ENCODE assay signal across 1 cellular context in the genomic region with DNA sequence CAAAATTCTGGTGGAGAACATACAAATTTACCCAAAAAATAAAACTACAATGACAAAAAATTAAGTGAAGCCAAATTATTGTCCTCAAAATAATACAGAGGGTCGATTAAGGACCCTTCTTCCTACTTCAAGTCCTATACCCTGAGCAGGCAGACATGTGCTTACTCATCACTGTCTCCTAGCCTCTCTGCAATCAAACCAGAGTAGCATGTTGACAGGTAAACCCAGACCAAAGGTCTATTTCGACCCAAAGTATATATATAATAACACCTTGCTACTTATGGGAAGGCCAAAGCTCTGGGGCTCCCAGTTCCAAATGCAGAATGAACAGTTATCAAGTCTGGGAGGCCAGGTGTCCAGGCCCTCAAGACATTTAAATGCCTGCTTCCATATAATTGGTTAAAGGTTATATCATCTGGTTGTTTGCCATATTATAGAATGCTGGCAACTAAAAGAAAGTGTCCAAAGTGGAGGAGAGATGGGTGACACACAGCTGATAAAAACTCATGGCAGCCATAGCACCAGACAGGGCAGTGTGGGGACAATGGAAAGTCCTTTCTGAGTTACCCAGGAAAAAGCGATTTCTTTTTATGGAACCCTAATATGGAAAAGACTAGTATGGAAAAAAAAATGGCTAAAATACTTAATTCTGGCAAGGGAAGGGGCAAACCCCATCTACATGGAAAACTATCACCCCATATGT.
TF ChIP-seq lines count a peak whose summit lies in the region.

No MANE protein-coding gene starts in this region.

TF ChIP-seq in HepG2, 621 proteins besides CTCF, POLR2A, EP300 and RAD21:
- TF ChIP-seq JARID2 (CRISPR knock-in tag; IDR thresholded peaks at IDR 0.05; ENCODE audit: insufficient replicate concordance) (no peak), HNF4A (CRISPR knock-in tag; IDR thresholded peaks at IDR 0.05) (peak; percentile 37), FOXA3 (CRISPR knock-in tag; IDR thresholded peaks at IDR 0.05) (0 out of 2 replicates have a peak, but pooled peaks have one; percentile 20), NFIC (IDR thresholded peaks at IDR 0.05; ENCODE audit: low read length) (no peak), ZNF878 (CRISPR knock-in tag; IDR thresholded peaks at IDR 0.05) (no peak), NCOA2 (CRISPR knock-in tag; IDR thresholded peaks at IDR 0.05) (no peak), YEATS2 (CRISPR knock-in tag; IDR thresholded peaks at IDR 0.05; ENCODE audit: borderline replicate concordance) (no peak), SSRP1 (CRISPR knock-in tag; IDR thresholded peaks at IDR 0.05) (no peak), SIN3B (IDR thresholded peaks at IDR 0.05; ENCODE audit: low read length) (no peak), SAP130 (CRISPR knock-in tag; IDR thresholded peaks at IDR 0.05; ENCODE audit: low read depth) (peak; percentile 26; the same call in 1 of the 2 replicates), FOSL2 (CRISPR knock-in tag; IDR thresholded peaks at IDR 0.05) (peak; percentile 19; the same call in 1 of the 2 replicates), SALL1 (CRISPR knock-in tag; IDR thresholded peaks at IDR 0.05) (no peak), HNRNPUL1 (IDR thresholded peaks at IDR 0.05; ENCODE audit: low read depth, low read length) (no peak), ZNF672 (CRISPR knock-in tag; IDR thresholded peaks at IDR 0.05) (no peak), ATM (IDR thresholded peaks at IDR 0.05; ENCODE audit: borderline replicate concordance) (no peak), HES4 (CRISPR knock-in tag; IDR thresholded peaks at IDR 0.05; ENCODE audit: borderline replicate concordance) (no peak), MAFK (conservative IDR thresholded peaks at IDR 0.05 in 1 of 2, IDR thresholded peaks at IDR 0.05 in 1 of 2; ENCODE audit: low read length in 2 of 2) (peak in 1 of 2 experiments; percentile 41; a peak in 3 of 4 replicates), HNF1A (IDR thresholded peaks at IDR 0.05; ENCODE audit: low read depth) (no peak), HNF1A (CRISPR knock-in tag; IDR thresholded peaks at IDR 0.05; ENCODE audit: borderline replicate concordance) (no peak), MAFF (IDR thresholded peaks at IDR 0.05; ENCODE audit: low read depth, low read length) (0 out of 2 replicates have a peak, but pooled peaks have one; percentile 31)
- TF ChIP-seq, protein P1, sequence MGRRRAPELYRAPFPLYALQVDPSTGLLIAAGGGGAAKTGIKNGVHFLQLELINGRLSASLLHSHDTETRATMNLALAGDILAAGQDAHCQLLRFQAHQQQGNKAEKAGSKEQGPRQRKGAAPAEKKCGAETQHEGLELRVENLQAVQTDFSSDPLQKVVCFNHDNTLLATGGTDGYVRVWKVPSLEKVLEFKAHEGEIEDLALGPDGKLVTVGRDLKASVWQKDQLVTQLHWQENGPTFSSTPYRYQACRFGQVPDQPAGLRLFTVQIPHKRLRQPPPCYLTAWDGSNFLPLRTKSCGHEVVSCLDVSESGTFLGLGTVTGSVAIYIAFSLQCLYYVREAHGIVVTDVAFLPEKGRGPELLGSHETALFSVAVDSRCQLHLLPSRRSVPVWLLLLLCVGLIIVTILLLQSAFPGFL (CRISPR knock-in tag; IDR thresholded peaks at IDR 0.05) = no peak
- TF ChIP-seq, protein P2, sequence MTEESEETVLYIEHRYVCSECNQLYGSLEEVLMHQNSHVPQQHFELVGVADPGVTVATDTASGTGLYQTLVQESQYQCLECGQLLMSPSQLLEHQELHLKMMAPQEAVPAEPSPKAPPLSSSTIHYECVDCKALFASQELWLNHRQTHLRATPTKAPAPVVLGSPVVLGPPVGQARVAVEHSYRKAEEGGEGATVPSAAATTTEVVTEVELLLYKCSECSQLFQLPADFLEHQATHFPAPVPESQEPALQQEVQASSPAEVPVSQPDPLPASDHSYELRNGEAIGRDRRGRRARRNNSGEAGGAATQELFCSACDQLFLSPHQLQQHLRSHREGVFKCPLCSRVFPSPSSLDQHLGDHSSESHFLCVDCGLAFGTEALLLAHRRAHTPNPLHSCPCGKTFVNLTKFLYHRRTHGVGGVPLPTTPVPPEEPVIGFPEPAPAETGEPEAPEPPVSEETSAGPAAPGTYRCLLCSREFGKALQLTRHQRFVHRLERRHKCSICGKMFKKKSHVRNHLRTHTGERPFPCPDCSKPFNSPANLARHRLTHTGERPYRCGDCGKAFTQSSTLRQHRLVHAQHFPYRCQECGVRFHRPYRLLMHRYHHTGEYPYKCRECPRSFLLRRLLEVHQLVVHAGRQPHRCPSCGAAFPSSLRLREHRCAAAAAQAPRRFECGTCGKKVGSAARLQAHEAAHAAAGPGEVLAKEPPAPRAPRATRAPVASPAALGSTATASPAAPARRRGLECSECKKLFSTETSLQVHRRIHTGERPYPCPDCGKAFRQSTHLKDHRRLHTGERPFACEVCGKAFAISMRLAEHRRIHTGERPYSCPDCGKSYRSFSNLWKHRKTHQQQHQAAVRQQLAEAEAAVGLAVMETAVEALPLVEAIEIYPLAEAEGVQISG (CRISPR knock-in tag; IDR thresholded peaks at IDR 0.05) = no peak
- TF ChIP-seq, protein P3, sequence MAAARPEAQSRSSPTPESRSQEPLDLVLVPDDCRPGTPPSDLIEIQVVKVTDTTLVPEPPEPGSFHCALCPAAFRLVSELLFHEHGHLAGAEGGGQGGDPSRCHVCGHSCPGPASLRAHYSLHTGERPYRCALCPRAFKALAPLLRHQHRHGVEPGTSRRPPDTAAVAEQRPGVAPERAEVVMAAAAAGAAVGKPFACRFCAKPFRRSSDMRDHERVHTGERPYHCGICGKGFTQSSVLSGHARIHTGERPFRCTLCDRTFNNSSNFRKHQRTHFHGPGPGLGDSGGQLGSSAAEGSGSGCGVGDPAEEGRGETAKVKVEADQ (CRISPR knock-in tag; IDR thresholded peaks at IDR 0.05; ENCODE audit: borderline replicate concordance) = no peak
- TF ChIP-seq, protein P4, sequence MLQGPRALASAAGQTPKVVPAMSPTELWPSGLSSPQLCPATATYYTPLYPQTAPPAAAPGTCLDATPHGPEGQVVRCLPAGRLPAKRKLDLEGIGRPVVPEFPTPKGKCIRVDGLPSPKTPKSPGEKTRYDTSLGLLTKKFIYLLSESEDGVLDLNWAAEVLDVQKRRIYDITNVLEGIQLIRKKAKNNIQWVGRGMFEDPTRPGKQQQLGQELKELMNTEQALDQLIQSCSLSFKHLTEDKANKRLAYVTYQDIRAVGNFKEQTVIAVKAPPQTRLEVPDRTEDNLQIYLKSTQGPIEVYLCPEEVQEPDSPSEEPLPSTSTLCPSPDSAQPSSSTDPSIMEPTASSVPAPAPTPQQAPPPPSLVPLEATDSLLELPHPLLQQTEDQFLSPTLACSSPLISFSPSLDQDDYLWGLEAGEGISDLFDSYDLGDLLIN (CRISPR knock-in tag; IDR thresholded peaks at IDR 0.05; ENCODE audit: borderline replicate concordance) = no peak
- TF ChIP-seq, protein P5, sequence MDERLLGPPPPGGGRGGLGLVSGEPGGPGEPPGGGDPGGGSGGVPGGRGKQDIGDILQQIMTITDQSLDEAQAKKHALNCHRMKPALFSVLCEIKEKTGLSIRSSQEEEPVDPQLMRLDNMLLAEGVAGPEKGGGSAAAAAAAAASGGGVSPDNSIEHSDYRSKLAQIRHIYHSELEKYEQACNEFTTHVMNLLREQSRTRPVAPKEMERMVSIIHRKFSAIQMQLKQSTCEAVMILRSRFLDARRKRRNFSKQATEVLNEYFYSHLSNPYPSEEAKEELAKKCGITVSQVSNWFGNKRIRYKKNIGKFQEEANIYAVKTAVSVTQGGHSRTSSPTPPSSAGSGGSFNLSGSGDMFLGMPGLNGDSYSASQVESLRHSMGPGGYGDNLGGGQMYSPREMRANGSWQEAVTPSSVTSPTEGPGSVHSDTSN (CRISPR knock-in tag; IDR thresholded peaks at IDR 0.05) = no peak
